ENCODE assay signal across 1 cellular context in the genomic region with DNA sequence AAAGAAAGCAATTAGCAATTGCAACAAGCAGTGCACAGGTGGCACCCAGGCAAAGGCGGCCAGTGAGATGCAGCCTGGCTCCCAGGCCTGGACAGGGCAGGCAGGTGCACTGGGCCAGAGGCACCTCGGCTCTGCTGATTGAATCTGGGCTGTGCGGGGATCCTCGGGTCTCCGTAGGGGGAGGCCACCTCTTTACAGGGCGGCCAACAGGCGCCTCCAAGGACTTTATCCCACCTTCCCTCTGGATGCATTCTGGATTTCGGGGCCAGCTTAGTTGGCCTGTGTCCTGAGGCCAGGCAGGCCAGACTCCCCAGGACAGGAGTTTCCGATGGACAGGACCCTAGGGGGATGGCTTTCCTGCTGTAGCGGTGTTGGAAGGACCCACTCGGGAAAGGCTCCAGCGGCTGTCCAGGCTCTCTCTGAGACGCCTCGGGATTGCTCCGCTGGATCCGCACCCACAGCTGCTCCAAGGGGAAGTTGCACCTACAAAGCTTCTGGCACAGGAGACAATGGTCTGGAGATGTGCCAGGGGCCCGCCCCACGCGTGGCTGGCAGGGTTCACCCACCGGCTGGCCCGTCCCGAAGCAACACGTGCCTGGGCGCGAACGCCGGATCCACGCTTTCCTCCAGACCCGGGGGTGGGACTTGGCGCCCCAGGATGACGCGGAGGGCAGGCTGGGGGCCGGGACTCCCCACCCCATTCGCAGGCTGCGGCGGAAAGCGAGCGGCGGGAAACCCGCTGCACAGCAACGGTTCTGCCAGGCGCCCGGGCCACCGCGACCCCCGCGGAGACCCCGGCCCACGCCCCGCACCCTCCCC.
TF ChIP-seq lines count a peak whose summit lies in the region.

No MANE protein-coding gene starts in this region.

TF ChIP-seq in HepG2, 621 proteins besides CTCF, POLR2A, EP300 and RAD21 (continued from another document and continues in another):
- TF ChIP-seq PRDM4 (CRISPR knock-in tag; IDR thresholded peaks at IDR 0.05; ENCODE audit: borderline replicate concordance) = no peak
- no peak for TF ChIP-seq SRF (IDR thresholded peaks at IDR 0.05; ENCODE audit: low read depth, low read length)
- TF ChIP-seq, protein P1, sequence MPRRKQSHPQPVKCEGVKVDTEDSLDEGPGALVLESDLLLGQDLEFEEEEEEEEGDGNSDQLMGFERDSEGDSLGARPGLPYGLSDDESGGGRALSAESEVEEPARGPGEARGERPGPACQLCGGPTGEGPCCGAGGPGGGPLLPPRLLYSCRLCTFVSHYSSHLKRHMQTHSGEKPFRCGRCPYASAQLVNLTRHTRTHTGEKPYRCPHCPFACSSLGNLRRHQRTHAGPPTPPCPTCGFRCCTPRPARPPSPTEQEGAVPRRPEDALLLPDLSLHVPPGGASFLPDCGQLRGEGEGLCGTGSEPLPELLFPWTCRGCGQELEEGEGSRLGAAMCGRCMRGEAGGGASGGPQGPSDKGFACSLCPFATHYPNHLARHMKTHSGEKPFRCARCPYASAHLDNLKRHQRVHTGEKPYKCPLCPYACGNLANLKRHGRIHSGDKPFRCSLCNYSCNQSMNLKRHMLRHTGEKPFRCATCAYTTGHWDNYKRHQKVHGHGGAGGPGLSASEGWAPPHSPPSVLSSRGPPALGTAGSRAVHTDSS (CRISPR knock-in tag; conservative IDR thresholded peaks at IDR 0.05) = no peak
- TF ChIP-seq NFE2 (CRISPR knock-in tag; IDR thresholded peaks at IDR 0.05) = no peak
- TF ChIP-seq ZNF605 (CRISPR knock-in tag; IDR thresholded peaks at IDR 0.05) = no peak
- TF ChIP-seq TBX2 (CRISPR knock-in tag; IDR thresholded peaks at IDR 0.05; ENCODE audit: borderline replicate concordance) = peak; percentile 55; the same call in 1 of the 2 replicates
- TF ChIP-seq IRF9 (CRISPR knock-in tag; IDR thresholded peaks at IDR 0.05; ENCODE audit: borderline replicate concordance) = no peak
- no peak for TF ChIP-seq THYN1 (CRISPR knock-in tag; IDR thresholded peaks at IDR 0.05; ENCODE audit: borderline replicate concordance, low read depth)
- TF ChIP-seq ZNF335 (CRISPR knock-in tag; IDR thresholded peaks at IDR 0.05) = no peak
- no peak for TF ChIP-seq NR3C1 (CRISPR knock-in tag; IDR thresholded peaks at IDR 0.05)
- TF ChIP-seq SNRNP70 (IDR thresholded peaks at IDR 0.05; ENCODE audit: low read depth, low read length) = no peak
- TF ChIP-seq MTA3 (CRISPR knock-in tag; IDR thresholded peaks at IDR 0.05) = no peak
- TF ChIP-seq, protein P2, sequence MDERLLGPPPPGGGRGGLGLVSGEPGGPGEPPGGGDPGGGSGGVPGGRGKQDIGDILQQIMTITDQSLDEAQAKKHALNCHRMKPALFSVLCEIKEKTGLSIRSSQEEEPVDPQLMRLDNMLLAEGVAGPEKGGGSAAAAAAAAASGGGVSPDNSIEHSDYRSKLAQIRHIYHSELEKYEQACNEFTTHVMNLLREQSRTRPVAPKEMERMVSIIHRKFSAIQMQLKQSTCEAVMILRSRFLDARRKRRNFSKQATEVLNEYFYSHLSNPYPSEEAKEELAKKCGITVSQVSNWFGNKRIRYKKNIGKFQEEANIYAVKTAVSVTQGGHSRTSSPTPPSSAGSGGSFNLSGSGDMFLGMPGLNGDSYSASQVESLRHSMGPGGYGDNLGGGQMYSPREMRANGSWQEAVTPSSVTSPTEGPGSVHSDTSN (CRISPR knock-in tag; IDR thresholded peaks at IDR 0.05) = no peak
- TF ChIP-seq THAP7 (CRISPR knock-in tag; IDR thresholded peaks at IDR 0.05) = no peak
- no peak for TF ChIP-seq ZSCAN12 (CRISPR knock-in tag; IDR thresholded peaks at IDR 0.05)
- TF ChIP-seq HBP1 (CRISPR knock-in tag; IDR thresholded peaks at IDR 0.05; ENCODE audit: low read depth) = no peak
- TF ChIP-seq HDAC2 (CRISPR knock-in tag; IDR thresholded peaks at IDR 0.05) = peak; percentile 60
- 0 out of 2 replicates have a peak, but pooled peaks have one; percentile 64 for TF ChIP-seq TGIF2 (CRISPR knock-in tag; IDR thresholded peaks at IDR 0.05)
- TF ChIP-seq SUZ12 (IDR thresholded peaks at IDR 0.05; ENCODE audit: low read depth, low read length) = no peak
- no peak for TF ChIP-seq ZNF891 (CRISPR knock-in tag; IDR thresholded peaks at IDR 0.05)
- no peak for TF ChIP-seq ZNF251 (CRISPR knock-in tag; IDR thresholded peaks at IDR 0.05)
- TF ChIP-seq, protein P3, sequence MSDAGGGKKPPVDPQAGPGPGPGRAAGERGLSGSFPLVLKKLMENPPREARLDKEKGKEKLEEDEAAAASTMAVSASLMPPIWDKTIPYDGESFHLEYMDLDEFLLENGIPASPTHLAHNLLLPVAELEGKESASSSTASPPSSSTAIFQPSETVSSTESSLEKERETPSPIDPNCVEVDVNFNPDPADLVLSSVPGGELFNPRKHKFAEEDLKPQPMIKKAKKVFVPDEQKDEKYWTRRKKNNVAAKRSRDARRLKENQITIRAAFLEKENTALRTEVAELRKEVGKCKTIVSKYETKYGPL (CRISPR knock-in tag; IDR thresholded peaks at IDR 0.05) = no peak
- TF ChIP-seq SP140L (CRISPR knock-in tag; IDR thresholded peaks at IDR 0.05; ENCODE audit: borderline replicate concordance) = no peak
- no peak for TF ChIP-seq RELA (CRISPR knock-in tag; IDR thresholded peaks at IDR 0.05)
- TF ChIP-seq PHF20 (CRISPR knock-in tag; IDR thresholded peaks at IDR 0.05) = 0 out of 2 replicates have a peak, but pooled peaks have one; percentile 22
- no peak for TF ChIP-seq HMGA1 (CRISPR knock-in tag; conservative IDR thresholded peaks at IDR 0.05)
- peak; percentile 58; the same call in 1 of the 2 replicates for TF ChIP-seq GATAD2A (CRISPR knock-in tag; IDR thresholded peaks at IDR 0.05)
- no peak for TF ChIP-seq PLRG1 (conservative IDR thresholded peaks at IDR 0.05)
- TF ChIP-seq ZC3H4 (CRISPR knock-in tag; IDR thresholded peaks at IDR 0.05; ENCODE audit: borderline replicate concordance) = no peak
- TF ChIP-seq, protein P4, sequence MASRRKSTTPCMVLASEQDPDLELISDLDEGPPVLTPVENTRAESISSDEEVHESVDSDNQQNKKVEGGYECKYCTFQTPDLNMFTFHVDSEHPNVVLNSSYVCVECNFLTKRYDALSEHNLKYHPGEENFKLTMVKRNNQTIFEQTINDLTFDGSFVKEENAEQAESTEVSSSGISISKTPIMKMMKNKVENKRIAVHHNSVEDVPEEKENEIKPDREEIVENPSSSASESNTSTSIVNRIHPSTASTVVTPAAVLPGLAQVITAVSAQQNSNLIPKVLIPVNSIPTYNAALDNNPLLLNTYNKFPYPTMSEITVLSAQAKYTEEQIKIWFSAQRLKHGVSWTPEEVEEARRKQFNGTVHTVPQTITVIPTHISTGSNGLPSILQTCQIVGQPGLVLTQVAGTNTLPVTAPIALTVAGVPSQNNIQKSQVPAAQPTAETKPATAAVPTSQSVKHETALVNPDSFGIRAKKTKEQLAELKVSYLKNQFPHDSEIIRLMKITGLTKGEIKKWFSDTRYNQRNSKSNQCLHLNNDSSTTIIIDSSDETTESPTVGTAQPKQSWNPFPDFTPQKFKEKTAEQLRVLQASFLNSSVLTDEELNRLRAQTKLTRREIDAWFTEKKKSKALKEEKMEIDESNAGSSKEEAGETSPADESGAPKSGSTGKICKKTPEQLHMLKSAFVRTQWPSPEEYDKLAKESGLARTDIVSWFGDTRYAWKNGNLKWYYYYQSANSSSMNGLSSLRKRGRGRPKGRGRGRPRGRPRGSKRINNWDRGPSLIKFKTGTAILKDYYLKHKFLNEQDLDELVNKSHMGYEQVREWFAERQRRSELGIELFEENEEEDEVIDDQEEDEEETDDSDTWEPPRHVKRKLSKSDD (CRISPR knock-in tag; IDR thresholded peaks at IDR 0.05; ENCODE audit: low read depth) = no peak
- TF ChIP-seq ZMYM4 (CRISPR knock-in tag; IDR thresholded peaks at IDR 0.05) = no peak
- TF ChIP-seq FOSL2 (CRISPR knock-in tag; IDR thresholded peaks at IDR 0.05) = peak; percentile 31; the same call in 1 of the 2 replicates
- TF ChIP-seq MXD1 (CRISPR knock-in tag; IDR thresholded peaks at IDR 0.05) = peak; percentile 97; the same call in 1 of the 2 replicates
- TF ChIP-seq, protein P5, sequence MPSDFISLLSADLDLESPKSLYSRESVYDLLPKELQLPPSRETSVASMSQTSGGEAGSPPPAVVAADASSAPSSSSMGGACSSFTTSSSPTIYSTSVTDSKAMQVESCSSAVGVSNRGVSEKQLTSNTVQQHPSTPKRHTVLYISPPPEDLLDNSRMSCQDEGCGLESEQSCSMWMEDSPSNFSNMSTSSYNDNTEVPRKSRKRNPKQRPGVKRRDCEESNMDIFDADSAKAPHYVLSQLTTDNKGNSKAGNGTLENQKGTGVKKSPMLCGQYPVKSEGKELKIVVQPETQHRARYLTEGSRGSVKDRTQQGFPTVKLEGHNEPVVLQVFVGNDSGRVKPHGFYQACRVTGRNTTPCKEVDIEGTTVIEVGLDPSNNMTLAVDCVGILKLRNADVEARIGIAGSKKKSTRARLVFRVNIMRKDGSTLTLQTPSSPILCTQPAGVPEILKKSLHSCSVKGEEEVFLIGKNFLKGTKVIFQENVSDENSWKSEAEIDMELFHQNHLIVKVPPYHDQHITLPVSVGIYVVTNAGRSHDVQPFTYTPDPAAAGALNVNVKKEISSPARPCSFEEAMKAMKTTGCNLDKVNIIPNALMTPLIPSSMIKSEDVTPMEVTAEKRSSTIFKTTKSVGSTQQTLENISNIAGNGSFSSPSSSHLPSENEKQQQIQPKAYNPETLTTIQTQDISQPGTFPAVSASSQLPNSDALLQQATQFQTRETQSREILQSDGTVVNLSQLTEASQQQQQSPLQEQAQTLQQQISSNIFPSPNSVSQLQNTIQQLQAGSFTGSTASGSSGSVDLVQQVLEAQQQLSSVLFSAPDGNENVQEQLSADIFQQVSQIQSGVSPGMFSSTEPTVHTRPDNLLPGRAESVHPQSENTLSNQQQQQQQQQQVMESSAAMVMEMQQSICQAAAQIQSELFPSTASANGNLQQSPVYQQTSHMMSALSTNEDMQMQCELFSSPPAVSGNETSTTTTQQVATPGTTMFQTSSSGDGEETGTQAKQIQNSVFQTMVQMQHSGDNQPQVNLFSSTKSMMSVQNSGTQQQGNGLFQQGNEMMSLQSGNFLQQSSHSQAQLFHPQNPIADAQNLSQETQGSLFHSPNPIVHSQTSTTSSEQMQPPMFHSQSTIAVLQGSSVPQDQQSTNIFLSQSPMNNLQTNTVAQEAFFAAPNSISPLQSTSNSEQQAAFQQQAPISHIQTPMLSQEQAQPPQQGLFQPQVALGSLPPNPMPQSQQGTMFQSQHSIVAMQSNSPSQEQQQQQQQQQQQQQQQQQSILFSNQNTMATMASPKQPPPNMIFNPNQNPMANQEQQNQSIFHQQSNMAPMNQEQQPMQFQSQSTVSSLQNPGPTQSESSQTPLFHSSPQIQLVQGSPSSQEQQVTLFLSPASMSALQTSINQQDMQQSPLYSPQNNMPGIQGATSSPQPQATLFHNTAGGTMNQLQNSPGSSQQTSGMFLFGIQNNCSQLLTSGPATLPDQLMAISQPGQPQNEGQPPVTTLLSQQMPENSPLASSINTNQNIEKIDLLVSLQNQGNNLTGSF (CRISPR knock-in tag; IDR thresholded peaks at IDR 0.05) = peak; percentile 35; the same call in 1 of the 2 replicates
- no peak for TF ChIP-seq HNF4A (CRISPR knock-in tag; IDR thresholded peaks at IDR 0.05)
- TF ChIP-seq ZNF331 (CRISPR knock-in tag; IDR thresholded peaks at IDR 0.05) = 0 out of 2 replicates have a peak, but pooled peaks have one; percentile 19
- TF ChIP-seq, protein P6, sequence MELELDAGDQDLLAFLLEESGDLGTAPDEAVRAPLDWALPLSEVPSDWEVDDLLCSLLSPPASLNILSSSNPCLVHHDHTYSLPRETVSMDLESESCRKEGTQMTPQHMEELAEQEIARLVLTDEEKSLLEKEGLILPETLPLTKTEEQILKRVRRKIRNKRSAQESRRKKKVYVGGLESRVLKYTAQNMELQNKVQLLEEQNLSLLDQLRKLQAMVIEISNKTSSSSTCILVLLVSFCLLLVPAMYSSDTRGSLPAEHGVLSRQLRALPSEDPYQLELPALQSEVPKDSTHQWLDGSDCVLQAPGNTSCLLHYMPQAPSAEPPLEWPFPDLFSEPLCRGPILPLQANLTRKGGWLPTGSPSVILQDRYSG (CRISPR knock-in tag; IDR thresholded peaks at IDR 0.05) = no peak
- no peak for TF ChIP-seq ZNF180 (CRISPR knock-in tag; IDR thresholded peaks at IDR 0.05; ENCODE audit: borderline replicate concordance, low read depth)
- no peak for TF ChIP-seq ZNF850 (CRISPR knock-in tag; conservative IDR thresholded peaks at IDR 0.05)
